ENCODE assay signal across 24 cellular contexts in the genomic region with DNA sequence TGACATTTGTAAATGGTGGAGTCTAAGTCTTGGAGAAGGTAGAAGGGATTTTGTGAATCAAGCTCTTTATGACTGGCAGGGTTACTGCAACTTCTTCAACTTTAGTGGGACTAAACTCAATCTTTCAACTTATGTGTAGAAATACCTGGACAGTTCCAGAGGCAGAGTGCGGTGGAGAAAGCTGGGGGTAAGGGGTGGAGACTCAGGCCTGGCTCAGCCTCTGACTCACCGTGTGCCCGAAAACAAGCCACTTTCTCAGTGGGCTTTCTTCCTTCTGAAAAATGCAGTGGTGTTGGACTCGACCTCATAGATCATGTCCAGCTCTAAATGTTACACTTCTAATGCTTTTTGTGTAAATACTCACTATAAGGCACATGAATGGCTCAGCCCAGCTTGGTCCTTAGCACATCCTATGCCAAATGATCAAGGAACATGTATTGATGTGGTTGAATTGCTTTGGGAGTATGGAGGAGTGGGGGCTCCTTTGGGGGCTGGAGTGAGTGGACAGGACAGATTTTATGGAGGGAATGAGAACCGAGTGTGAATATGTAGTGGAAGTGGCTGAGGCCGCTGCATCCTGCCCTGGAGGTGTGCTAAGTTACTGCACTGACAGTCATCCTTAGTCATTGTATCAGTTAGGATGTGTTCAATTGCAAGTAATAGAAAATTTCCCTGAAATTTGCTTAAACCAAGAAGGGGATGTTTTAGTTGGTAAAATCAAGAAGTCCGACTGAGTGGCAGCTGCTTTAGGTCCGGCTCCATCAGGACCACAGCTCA. TPM values are rescaled to one million over a fixed set of nuclear protein-coding genes. Genes with fewer than 3 reads are reported as not detected.
"Had no signal": no experiment of that assay in that cellular context is flagged by ENCODE, and none has a peak within 500 bp of the region (broad histone marks: within the 10 kb centered on the region; RNA-seq: fewer than 3 reads in every experiment).

No MANE protein-coding gene starts in this region.

- H3K27ac ChIP-seq: ascending aorta, colonic mucosa, pancreas, psoas muscle, right atrium auricular region, spleen, thyroid gland, upper lobe of right lung had no signal

- H3K36me3 Mint-ChIP-seq: activated naive CD4-positive, alpha-beta T cell treated with anti-CD3 and anti-CD28 coated beads, Interleukin-2, amount 50 U/mL, for 72 hours; immature natural killer cell; memory B cell; T-cell had no signal

- ATAC-seq: activated naive CD4-positive, alpha-beta T cell treated with anti-CD3 and anti-CD28 coated beads, Interleukin-2, amount 50 U/mL, for 72 hours; activated T-helper 17 cell treated with anti-CD3 and anti-CD28 coated beads, Interleukin-2, amount 50 U/mL, for 72 hours; left ventricle myocardium superior; pancreas; psoas muscle; T-cell; upper lobe of right lung had no signal

- H3K4me1 Mint-ChIP-seq: activated T-helper 17 cell treated with anti-CD3 and anti-CD28 coated beads, Interleukin-2, amount 50 U/mL, for 72 hours; immature natural killer cell; memory B cell; T-cell had no signal

- H3K9me3 Mint-ChIP-seq: activated naive CD4-positive, alpha-beta T cell treated with anti-CD3 and anti-CD28 coated beads, Interleukin-2, amount 50 U/mL, for 72 hours; activated T-cell treated with anti-CD3 and anti-CD28 coated beads, Interleukin-2, amount 50 U/mL, for 24 hours; activated T-helper 17 cell treated with anti-CD3 and anti-CD28 coated beads, Interleukin-2, amount 50 U/mL, for 72 hours; immature natural killer cell; memory B cell; nephron progenitor cell; stimulated activated naive CD8-positive, alpha-beta T cell treated with anti-CD3 and anti-CD28 coated beads, Interleukin-15, Interleukin-2, amounts not matched to agents 100 ng/mL and 50 ng/mL, for 24 hours; T-cell; T-helper 2 cell treated with Interferon-gamma antibody and Interleukin-4, amounts not matched to agents 5 μg/mL and 100 μg/mL, for 36 hours had no signal

- H3K4me3 Mint-ChIP-seq: activated T-cell treated with anti-CD3 and anti-CD28 coated beads, Interleukin-2, amount 50 U/mL, for 24 hours; activated T-helper 17 cell treated with anti-CD3 and anti-CD28 coated beads, Interleukin-2, amount 50 U/mL, for 72 hours; immature natural killer cell; memory B cell; nephron progenitor cell; stimulated activated naive CD8-positive, alpha-beta T cell treated with anti-CD3 and anti-CD28 coated beads, Interleukin-15, Interleukin-2, amounts not matched to agents 100 ng/mL and 50 ng/mL, for 24 hours; T-cell; T-helper 2 cell treated with Interferon-gamma antibody and Interleukin-4, amounts not matched to agents 5 μg/mL and 100 μg/mL, for 36 hours had no signal

- H3K27ac Mint-ChIP-seq: activated naive CD4-positive, alpha-beta T cell treated with anti-CD3 and anti-CD28 coated beads, Interleukin-2, amount 50 U/mL, for 72 hours; activated T-cell treated with anti-CD3 and anti-CD28 coated beads, Interleukin-2, amount 50 U/mL, for 24 hours; activated T-helper 17 cell treated with anti-CD3 and anti-CD28 coated beads, Interleukin-2, amount 50 U/mL, for 72 hours; immature natural killer cell; memory B cell; nephron progenitor cell; stimulated activated naive CD8-positive, alpha-beta T cell treated with anti-CD3 and anti-CD28 coated beads, Interleukin-15, Interleukin-2, amounts not matched to agents 100 ng/mL and 50 ng/mL, for 24 hours; T-cell; T-helper 2 cell treated with Interferon-gamma antibody and Interleukin-4, amounts not matched to agents 5 μg/mL and 100 μg/mL, for 36 hours had no signal

- DNase-seq: activated CD4-positive, alpha-beta T cell treated with anti-CD3 and anti-CD28 coated beads for 1 hour; activated CD8-positive, alpha-beta memory T cell treated with anti-CD3 and anti-CD28 coated beads for 24 hours; activated CD8-positive, alpha-beta memory T cell treated with anti-CD3 and anti-CD28 coated beads, Interleukin-2, amount 50 U/mL, for 4 hours; activated T-cell treated with anti-CD3 and anti-CD28 coated beads, Interleukin-2, amount 50 U/mL, for 24 hours; colonic mucosa; foreskin melanocyte; immature natural killer cell; left ventricle myocardium superior; nephron progenitor cell; pancreas; psoas muscle; spleen; stimulated activated CD4-positive, alpha-beta T cell treated with anti-CD3 and anti-CD28 coated beads, Interleukin-4, amount 100 ng/mL, for 24 hours; substantia nigra; T-cell; thyroid gland; upper lobe of right lung had no signal

RNA-seq across cellular contexts. Expression of a gene that starts 32.2 kb away (rescaled TPM):
- total RNA-seq: activated T-helper 17 cell treated with anti-CD3 and anti-CD28 coated beads, Interleukin-2, amount 50 U/mL, for 72 hours had no signal
